In genomic region chrX:30887288-30887687, GRCh38 we compare ENCODE assay signal across 12 cellular contexts. TPM values are rescaled to one million over a fixed set of nuclear protein-coding genes. Genes with fewer than 3 reads are reported as not detected.
DNase-seq lines count a peak whose midpoint lies in the region; ATAC-seq and TF ChIP-seq lines count a peak whose summit lies in the region.
"Had no signal": no experiment of that assay in that cellular context is flagged by ENCODE, and none has a peak within 500 bp of the region (broad histone marks: within the 10 kb centered on the region; RNA-seq: fewer than 3 reads in every experiment).

No MANE protein-coding gene starts in this region.

- no peak for TF ChIP-seq CTCF in Loucy (conservative IDR thresholded peaks at IDR 0.05; ENCODE audit: low read length)

- peak overlapping the region; percentile 88 to 96 for H3K4me3 Mint-ChIP-seq in activated T-cell treated with anti-CD3 and anti-CD28 coated beads, Interleukin-2, amount 50 U/mL, for 72 hours
- H3K4me3 Mint-ChIP-seq in activated naive CD8-positive, alpha-beta T cell treated with anti-CD3 and anti-CD28 coated beads, Interleukin-2, amount 50 U/mL, for 24 hours = peak overlapping the region; percentile 83
- peak overlapping the region; percentile 80 for H3K4me3 Mint-ChIP-seq in stimulated activated effector memory CD8-positive, alpha-beta T cell treated with anti-CD3 and anti-CD28 coated beads, Interleukin-12 subunit alpha, Interleukin-12 subunit beta, amount 100 ng/mL, for 72 hours

- H3K9ac ChIP-seq in Loucy (ENCODE audit: low read depth, low read length, poor library complexity, severe bottlenecking) = peak overlapping the region; percentile 83

- no peak overlapping the region for H2AFZ ChIP-seq in Loucy (ENCODE audit: low read length)

- no peaks in the 10 kb centered on the region for H3F3A ChIP-seq in Loucy (ENCODE audit: low read depth)

- H3K4me2 ChIP-seq in Loucy (ENCODE audit: low read depth, low read length, poor library complexity, severe bottlenecking) = peak overlapping the region; percentile 96

- DNase-seq in activated T-cell treated with anti-CD3 and anti-CD28 coated beads, Interleukin-2, amount 50 U/mL, for 72 hours = no peak
- no peak for DNase-seq in activated T-cell treated with anti-CD3 and anti-CD28 coated beads, Interleukin-2, amount 50 U/mL, for 1 hour
- DNase-seq in activated naive CD8-positive, alpha-beta T cell treated with anti-CD3 and anti-CD28 coated beads, Interleukin-2, amount 50 U/mL, for 24 hours = no peak
- DNase-seq in stimulated activated effector memory CD8-positive, alpha-beta T cell treated with anti-CD3 and anti-CD28 coated beads, Interleukin-12 subunit alpha, Interleukin-12 subunit beta, amount 100 ng/mL, for 72 hours (ENCODE audit: low spot score in 2 of 2) = no peak
- no peak for DNase-seq in amygdala (lab: John Stamatoyannopoulos, UW)
- DNase-seq in SIG-M5 treated with dmso at 0.1 percent for 504 hours (lab: John Stamatoyannopoulos, UW; ENCODE audit: unreplicated experiment) = no peak
- DNase-seq in NCI-H446 (lab: John Stamatoyannopoulos, UW) = no peak
- DNase-seq: KG1, NCI-H524 treated with DMSO at 0.1 percent for 48 hours, sigmoid colon had no signal

- peaks cover 67% of the 10 kb centered on the region for H3K79me2 ChIP-seq in Loucy (ENCODE audit: insufficient read depth, low read length)

- peak overlapping the region; percentile 94 for H3K4me3 ChIP-seq in Loucy (ENCODE audit: low read length, poor library complexity, severe bottlenecking)

- H4K20me1 ChIP-seq in Loucy (ENCODE audit: insufficient read depth, low read length, poor library complexity, severe bottlenecking) = peaks cover 20% of the 10 kb centered on the region

- H3K4me1 ChIP-seq in Loucy (ENCODE audit: insufficient read depth, low read length, poor library complexity, severe bottlenecking) = peaks cover 24% of the 10 kb centered on the region

- no peaks in the 10 kb centered on the region for H3K27me3 Mint-ChIP-seq in activated T-cell treated with anti-CD3 and anti-CD28 coated beads, Interleukin-2, amount 50 U/mL, for 72 hours (ENCODE audit: low read depth)
- H3K27me3 Mint-ChIP-seq in activated naive CD8-positive, alpha-beta T cell treated with anti-CD3 and anti-CD28 coated beads, Interleukin-2, amount 50 U/mL, for 24 hours = no peaks in the 10 kb centered on the region

- no peaks in the 10 kb centered on the region for H3K9me3 ChIP-seq in Loucy (ENCODE audit: insufficient read depth, low read depth, low read length)
- H3K9me3 ChIP-seq: neutrophil, sigmoid colon had no signal

- no peak overlapping the region for H3K27ac Mint-ChIP-seq in activated T-cell treated with anti-CD3 and anti-CD28 coated beads, Interleukin-2, amount 50 U/mL, for 72 hours
- H3K27ac Mint-ChIP-seq in activated naive CD8-positive, alpha-beta T cell treated with anti-CD3 and anti-CD28 coated beads, Interleukin-2, amount 50 U/mL, for 24 hours = no peak overlapping the region
- peak overlapping the region; percentile 93 for H3K27ac Mint-ChIP-seq in stimulated activated effector memory CD8-positive, alpha-beta T cell treated with anti-CD3 and anti-CD28 coated beads, Interleukin-12 subunit alpha, Interleukin-12 subunit beta, amount 100 ng/mL, for 72 hours

- H3K36me3 ChIP-seq in Loucy (ENCODE audit: insufficient read depth, low read length) = no peaks in the 10 kb centered on the region
- H3K36me3 ChIP-seq: neutrophil, sigmoid colon had no signal

- peaks cover 53% of the 10 kb centered on the region for H3K4me1 Mint-ChIP-seq in activated T-cell treated with anti-CD3 and anti-CD28 coated beads, Interleukin-2, amount 50 U/mL, for 72 hours (ENCODE audit: low read depth)
- peaks cover 38% of the 10 kb centered on the region for H3K4me1 Mint-ChIP-seq in activated naive CD8-positive, alpha-beta T cell treated with anti-CD3 and anti-CD28 coated beads, Interleukin-2, amount 50 U/mL, for 24 hours
- H3K4me1 Mint-ChIP-seq in stimulated activated effector memory CD8-positive, alpha-beta T cell treated with anti-CD3 and anti-CD28 coated beads, Interleukin-12 subunit alpha, Interleukin-12 subunit beta, amount 100 ng/mL, for 72 hours = peaks cover 44% of the 10 kb centered on the region

- ATAC-seq in activated T-cell treated with anti-CD3 and anti-CD28 coated beads, Interleukin-2, amount 50 U/mL, for 72 hours (replicated peaks in 1 of 2) = no peak
- ATAC-seq in activated naive CD8-positive, alpha-beta T cell treated with anti-CD3 and anti-CD28 coated beads, Interleukin-2, amount 50 U/mL, for 24 hours = no peak
- ATAC-seq in stimulated activated effector memory CD8-positive, alpha-beta T cell treated with anti-CD3 and anti-CD28 coated beads, Interleukin-12 subunit alpha, Interleukin-12 subunit beta, amount 100 ng/mL, for 72 hours = no peak

- H3K36me3 Mint-ChIP-seq in activated T-cell treated with anti-CD3 and anti-CD28 coated beads, Interleukin-2, amount 50 U/mL, for 72 hours (ENCODE audit: insufficient read depth in 2 of 2) = peaks cover 2 to 3% of the 10 kb centered on the region in 2 donors
- peaks cover 2% of the 10 kb centered on the region for H3K36me3 Mint-ChIP-seq in activated naive CD8-positive, alpha-beta T cell treated with anti-CD3 and anti-CD28 coated beads, Interleukin-2, amount 50 U/mL, for 24 hours (ENCODE audit: low read depth)
- peaks cover 12% of the 10 kb centered on the region for H3K36me3 Mint-ChIP-seq in stimulated activated effector memory CD8-positive, alpha-beta T cell treated with anti-CD3 and anti-CD28 coated beads, Interleukin-12 subunit alpha, Interleukin-12 subunit beta, amount 100 ng/mL, for 72 hours

- H3K27me3 ChIP-seq in Loucy (ENCODE audit: insufficient read depth, low read length, poor library complexity, severe bottlenecking) = no peaks in the 10 kb centered on the region
- H3K27me3 ChIP-seq: neutrophil, sigmoid colon had no signal

- no peaks in the 10 kb centered on the region for H3K9me3 Mint-ChIP-seq in activated T-cell treated with anti-CD3 and anti-CD28 coated beads, Interleukin-2, amount 50 U/mL, for 72 hours
- no peaks in the 10 kb centered on the region for H3K9me3 Mint-ChIP-seq in activated naive CD8-positive, alpha-beta T cell treated with anti-CD3 and anti-CD28 coated beads, Interleukin-2, amount 50 U/mL, for 24 hours
- no peaks in the 10 kb centered on the region for H3K9me3 Mint-ChIP-seq in stimulated activated effector memory CD8-positive, alpha-beta T cell treated with anti-CD3 and anti-CD28 coated beads, Interleukin-12 subunit alpha, Interleukin-12 subunit beta, amount 100 ng/mL, for 72 hours

- no peaks in the 10 kb centered on the region for H3K9me2 ChIP-seq in Loucy (replicated peaks; ENCODE audit: low read depth, low read length)

RNA-seq across cellular contexts. Expression of gene TAB3, which starts 1.8 kb away (rescaled TPM):
- total RNA-seq in activated T-cell treated with anti-CD3 and anti-CD28 coated beads, Interleukin-2, amount 50 U/mL, for 72 hours = 10 to 100 TPM; 20.8 to 27.5 TPM
